In the genomic region with DNA sequence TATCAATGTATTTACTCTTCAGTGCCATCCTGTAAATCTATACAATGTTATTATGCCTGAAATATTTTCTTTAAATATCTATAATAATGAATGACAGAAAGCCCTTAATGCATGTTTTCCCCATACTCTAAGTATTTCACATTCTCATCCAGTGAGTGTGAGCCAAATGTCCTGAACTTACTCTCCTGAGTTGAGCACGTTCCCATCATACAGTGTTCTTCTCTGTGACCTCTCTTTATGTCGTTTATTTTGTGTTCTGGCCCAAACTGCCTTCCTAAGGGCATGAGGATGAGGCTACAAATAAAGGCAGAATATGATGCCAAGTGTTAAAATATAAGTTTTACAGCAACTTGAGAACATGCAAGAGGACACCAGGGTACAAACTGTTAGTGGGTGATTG, we compare ENCODE assay signal across 18 cellular contexts. TPM values are rescaled to one million over a fixed set of nuclear protein-coding genes. Genes with fewer than 3 reads are reported as not detected.
DNase-seq lines count a peak whose midpoint lies in the region; ATAC-seq and TF ChIP-seq lines count a peak whose summit lies in the region.
"Had no signal": no experiment of that assay in that cellular context is flagged by ENCODE, and none has a peak within 500 bp of the region (broad histone marks: within the 10 kb centered on the region; RNA-seq: fewer than 3 reads in every experiment).

No MANE protein-coding gene starts in this region.

- no peak overlapping the region for H3K4me3 Mint-ChIP-seq in glutamatergic neuron (ENCODE audit: unreplicated experiment)
- H3K4me3 Mint-ChIP-seq: CD8-positive, alpha-beta memory T cell had no signal

- TF ChIP-seq CTCF in DOHH2 (IDR thresholded peaks at IDR 0.05; ENCODE audit: low read depth, low read length, poor library complexity, severe bottlenecking) (no peak), PC-3 (conservative IDR thresholded peaks at IDR 0.05; ENCODE audit: low read depth, low read length) (no peak), choroid plexus epithelial cell (conservative IDR thresholded peaks at IDR 0.05; ENCODE audit: low read depth, low read length) (no peak), glutamatergic neuron (IDR thresholded peaks at IDR 0.05; ENCODE audit: partially characterized antibody, unreplicated experiment) (no peak)

- CTCF ChIA-PET in PC-3 (lab: Charles Lee), result no interaction called here

- POLR2A ChIA-PET in PC-3 (lab: Charles Lee; ENCODE audit: unreplicated experiment), result no interaction called here

- H3F3A ChIP-seq in DOHH2 (ENCODE audit: control insufficient read depth, insufficient read depth) (peaks cover 42% of the 10 kb centered on the region), PC-3 (ENCODE audit: low read length, unreplicated experiment) (no peaks in the 10 kb centered on the region)

- H3K27me3 ChIP-seq in DOHH2 (ENCODE audit: control insufficient read depth, low read length), result no peaks in the 10 kb centered on the region
- H3K27me3 ChIP-seq in PC-3 (ENCODE audit: low read length), result no peaks in the 10 kb centered on the region

- in situ Hi-C loops in G401 (cut with HindIII; ENCODE audit: low sequenced_read_pairs), result no loop called here

- H4K20me1 ChIP-seq in DOHH2 (ENCODE audit: control insufficient read depth, insufficient read depth, low read depth, low read length) (no peaks in the 10 kb centered on the region), PC-3 (ENCODE audit: low read length) (peaks cover 57% of the 10 kb centered on the region)

- ATAC-seq in PC-3 (no peak), HG03280 (IDR thresholded peaks at IDR 0.05; ENCODE audit: unreplicated experiment) (no peak)

- peaks cover 3% of the 10 kb centered on the region for H3K4me1 Mint-ChIP-seq in glutamatergic neuron (ENCODE audit: low read depth, unreplicated experiment)

- H3K36me3 Mint-ChIP-seq in glutamatergic neuron (ENCODE audit: unreplicated experiment), result no peaks in the 10 kb centered on the region
- H3K36me3 Mint-ChIP-seq: CD8-positive, alpha-beta memory T cell had no signal

- no peak overlapping the region for H3K9ac ChIP-seq in PC-3 (ENCODE audit: low read length)

- H3K9me3 Mint-ChIP-seq in glutamatergic neuron (ENCODE audit: unreplicated experiment), result no peaks in the 10 kb centered on the region

- peaks cover 80% of the 10 kb centered on the region for H3K4me1 ChIP-seq in DOHH2 (ENCODE audit: control insufficient read depth, low read length)
- H3K4me1 ChIP-seq in PC-3 (ENCODE audit: insufficient read depth, low read length), result peaks cover 34% of the 10 kb centered on the region

- peak overlapping the region; percentile 99 for H3K4me2 ChIP-seq in DOHH2 (ENCODE audit: low read length)
- peak overlapping the region; percentile 90 for H3K4me2 ChIP-seq in PC-3 (ENCODE audit: low read length)

- H3K27ac Mint-ChIP-seq in glutamatergic neuron (ENCODE audit: unreplicated experiment), result no peak overlapping the region
- H3K27ac Mint-ChIP-seq: CD8-positive, alpha-beta memory T cell had no signal

- H3K27me3 Mint-ChIP-seq in glutamatergic neuron (ENCODE audit: unreplicated experiment), result peaks cover 11% of the 10 kb centered on the region

- H3K9me3 ChIP-seq in DOHH2 (ENCODE audit: control insufficient read depth, insufficient read depth, low read length) (no peaks in the 10 kb centered on the region), PC-3 (ENCODE audit: low read length) (no peaks in the 10 kb centered on the region)

- H3K4me3 ChIP-seq in DOHH2 (ENCODE audit: low read length) (peak overlapping the region; percentile 94), PC-3 (ENCODE audit: low read length) (peak overlapping the region; percentile 36; the same call in 1 of the 2 replicates), choroid plexus epithelial cell (ENCODE audit: low read depth, low read length) (no peak overlapping the region), skeletal muscle cell (ENCODE audit: low read depth, low read length) (no peak overlapping the region)

- no TSS peak for BruUV-seq in PC-3 (replicated peaks; lab: Mats Ljungman, UMichigan)

- H3K27ac ChIP-seq in DOHH2 (ENCODE audit: low read depth, low read length), result peak overlapping the region; percentile 89
- peak overlapping the region; percentile 73; the same call in 1 of the 2 replicates for H3K27ac ChIP-seq in PC-3 (ENCODE audit: low read length)
- H3K27ac ChIP-seq: HL-60 had no signal

- H3K36me3 ChIP-seq in DOHH2 (ENCODE audit: control insufficient read depth, low read length) (peaks cover 57% of the 10 kb centered on the region), PC-3 (ENCODE audit: low read depth, low read length) (peaks cover 9% of the 10 kb centered on the region; the same call in 1 of the 2 replicates)

- H3K9me2 ChIP-seq in DOHH2 (replicated peaks; ENCODE audit: control insufficient read depth, low read length), result no peaks in the 10 kb centered on the region
- no peaks in the 10 kb centered on the region for H3K9me2 ChIP-seq in PC-3 (replicated peaks; ENCODE audit: low read length)

- H2AFZ ChIP-seq in PC-3 (ENCODE audit: low read length), result no peak overlapping the region

- DNase-seq in PC-3, result no peak
- peak; percentile 60 for DNase-seq in choroid plexus epithelial cell (ENCODE audit: low read depth)
- DNase-seq in skeletal muscle cell (ENCODE audit: low read depth), result peak; percentile 38
- no peak for DNase-seq in cardiac septum (ENCODE audit: low spot score)
- no peak for DNase-seq in glutamatergic neuron
- DNase-seq in G401 (ENCODE audit: low spot score), result no peak
- DNase-seq: C1 segment of cervical spinal cord; CD8-positive, alpha-beta memory T cell; IMR-90; Kasumi-1; MM.1S; NCI-H1092; NCI-H1436 treated with DMSO at 0.1 percent for 48 hours; NCI-H2029; NCI-H526 had no signal

- intact Hi-C loops in PC-3 (cut with micrococcal nuclease) (loop anchor here (1.0 to 2.0 kb wide), 3 partner anchors 8 to 101 kb away; no protein-coding TSS in a partner anchor), cardiac septum (cut with DNase I) (no loop called here)

- H3K79me2 ChIP-seq in DOHH2 (ENCODE audit: control insufficient read depth, low read length) (peaks cover 99% of the 10 kb centered on the region), PC-3 (ENCODE audit: low read length) (peaks cover 86% of the 10 kb centered on the region)

RNA-seq across cellular contexts. Expression of gene OSBPL10, which starts 3.3 kb away (rescaled TPM):
- total RNA-seq in PC-3 (2014; rRNA removed) (34.6 and 48.0 TPM in 2 replicates), cardiac septum (5.8 TPM), glutamatergic neuron (ENCODE audit: unreplicated experiment) (3.8 TPM)
- total RNA-seq in G401 (2014; rRNA removed; shearing (Covaris generic)), result 75.8 and 83.3 TPM in 2 replicates

RNA-seq across cellular contexts. Expression of gene ZNF860, which starts 3.8 kb away (rescaled TPM):
- total RNA-seq in PC-3 (2014; rRNA removed) (7.9 and 10.5 TPM in 2 replicates), cardiac septum (0.16 TPM), glutamatergic neuron (ENCODE audit: unreplicated experiment) (not detected)
- 4.1 and 8.1 TPM in 2 replicates for total RNA-seq in G401 (2014; rRNA removed; shearing (Covaris generic))

Comparison
In these comparisons a context has a peak if more than half of its experiments do, and no peak if none do; other contexts are left out.
1. H3K4me3 ChIP-seq: peak in DOHH2 (single experiment) and PC-3 (single experiment); none in choroid plexus epithelial cell (single experiment) and skeletal muscle cell (single experiment).
2. DNase-seq: peak in choroid plexus epithelial cell (single experiment) and skeletal muscle cell (single experiment); none in PC-3 (single experiment), cardiac septum (single experiment), glutamatergic neuron (single experiment) and G401 (single experiment).